Comparison of ENCODE assay signal across 23 cellular contexts in genomic region chr12:24907464-24907863, GRCh38.
"Had no signal": no experiment of that assay in that cellular context is flagged by ENCODE, and none has a peak within 500 bp of the region (broad histone marks: within the 10 kb centered on the region; RNA-seq: fewer than 3 reads in every experiment).

No MANE protein-coding gene starts in this region.

- ATAC-seq: esophagus mucosa; gastrocnemius medialis; heart right ventricle; left cardiac atrium; left lung; left ventricle myocardium superior; lower lobe of right lung; naive thymus-derived CD4-positive, alpha-beta T cell; natural killer cell had no signal

- H3K4me1 ChIP-seq: gastrocnemius medialis had no signal

- H3K4me3 ChIP-seq: coronary artery, dorsolateral prefrontal cortex, esophagus squamous epithelium, gastrocnemius medialis, heart right ventricle, left lung, lower lobe of right lung had no signal

- H3K36me3 ChIP-seq: esophagus squamous epithelium, gastrocnemius medialis, heart right ventricle, left lung, lower lobe of right lung had no signal

- H3K9me3 ChIP-seq: esophagus squamous epithelium, gastrocnemius medialis, heart right ventricle, left lung, lower lobe of right lung had no signal

- H3K27ac ChIP-seq: coronary artery, dorsolateral prefrontal cortex, gastrocnemius medialis, heart right ventricle, left lung, lower lobe of right lung had no signal

- DNase-seq: dermis blood vessel endothelial cell; dorsolateral prefrontal cortex; effector CD4-positive, alpha-beta T cell; effector memory CD4-positive, alpha-beta T cell; erythroblast; esophagus squamous epithelium; foreskin fibroblast; foreskin melanocyte; gastrocnemius medialis; glutamatergic neuron; head of caudate nucleus; heart right ventricle; hippocampal formation; left cardiac atrium; left lung; left ventricle myocardium superior; lower lobe of right lung; mesenchymal stem cell; midbrain; naive thymus-derived CD4-positive, alpha-beta T cell; natural killer cell had no signal
